Comparison of ENCODE assay signal across 1 cellular context in the genomic region with DNA sequence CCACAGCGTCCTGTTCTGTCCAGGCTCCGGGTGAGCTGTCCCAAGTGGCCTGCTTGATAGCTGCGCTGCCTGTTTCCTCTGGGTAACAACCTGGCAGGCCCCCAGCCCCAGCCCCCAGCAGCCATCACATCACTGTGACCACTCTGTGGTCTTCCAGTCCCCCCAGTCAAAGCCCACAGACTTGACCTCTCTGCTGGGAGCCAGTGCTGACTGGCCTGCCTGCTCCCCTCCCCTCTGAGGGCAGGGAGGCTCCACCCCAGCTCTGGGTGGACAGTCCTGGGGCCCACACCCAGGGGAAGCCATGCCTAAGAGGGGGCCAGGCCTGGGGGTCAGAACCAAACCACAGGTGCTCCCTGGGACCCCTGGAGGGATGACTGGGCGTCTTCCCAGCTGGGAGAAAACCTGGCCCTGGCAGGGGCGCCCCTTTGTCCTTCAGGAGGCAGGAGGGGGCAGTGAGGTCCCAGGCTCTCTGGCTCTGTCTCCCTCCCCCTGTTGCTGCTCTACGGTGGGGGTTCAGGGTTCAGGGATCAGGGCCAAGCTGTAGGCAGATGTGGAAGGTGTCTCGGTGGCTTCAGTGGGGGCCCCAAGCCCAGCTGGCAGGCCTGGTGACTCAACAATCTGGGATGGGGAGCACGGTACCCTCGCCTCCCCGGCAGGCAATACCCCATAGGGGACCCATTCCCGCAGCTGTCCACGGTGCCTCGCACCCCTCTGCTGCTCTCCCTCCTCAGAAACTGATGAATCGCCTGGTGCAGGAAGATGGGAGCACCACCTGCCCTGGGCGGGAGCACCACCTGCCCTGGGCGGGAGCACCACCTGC.
TF ChIP-seq lines count a peak whose summit lies in the region.

No MANE protein-coding gene starts in this region.

TF ChIP-seq in WTC11, 78 proteins besides CTCF, POLR2A, EP300 and RAD21 (continued from another document):
- TF ChIP-seq, protein P1, sequence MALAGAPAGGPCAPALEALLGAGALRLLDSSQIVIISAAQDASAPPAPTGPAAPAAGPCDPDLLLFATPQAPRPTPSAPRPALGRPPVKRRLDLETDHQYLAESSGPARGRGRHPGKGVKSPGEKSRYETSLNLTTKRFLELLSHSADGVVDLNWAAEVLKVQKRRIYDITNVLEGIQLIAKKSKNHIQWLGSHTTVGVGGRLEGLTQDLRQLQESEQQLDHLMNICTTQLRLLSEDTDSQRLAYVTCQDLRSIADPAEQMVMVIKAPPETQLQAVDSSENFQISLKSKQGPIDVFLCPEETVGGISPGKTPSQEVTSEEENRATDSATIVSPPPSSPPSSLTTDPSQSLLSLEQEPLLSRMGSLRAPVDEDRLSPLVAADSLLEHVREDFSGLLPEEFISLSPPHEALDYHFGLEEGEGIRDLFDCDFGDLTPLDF (CRISPR knock-in tag; IDR thresholded peaks at IDR 0.05) = no peak
- TF ChIP-seq TCF7 (CRISPR knock-in tag; IDR thresholded peaks at IDR 0.05; ENCODE audit: low read depth) = no peak
TF ChIP-seq in WTC11: peak in this region for 2.
